ENCODE assay signal across 7 cellular contexts in genomic region chr6:37136821-37137200, GRCh38. TPM values are rescaled to one million over a fixed set of nuclear protein-coding genes. Genes with fewer than 3 reads are reported as not detected.
DNase-seq lines count a peak whose midpoint lies in the region; ATAC-seq lines count a peak whose summit lies in the region.

No MANE protein-coding gene starts in this region.

- H3K9me3 ChIP-seq in HUES64 (ENCODE audit: insufficient read depth, low read depth, low read length): no peaks in the 10 kb centered on the region
- no peaks in the 10 kb centered on the region for H3K9me3 ChIP-seq in iPS-20b (ENCODE audit: insufficient read depth, low read depth, low read length)

- peak overlapping the region; percentile 97 for H3K27ac ChIP-seq in HUES64 (ENCODE audit: low read depth, low read length)
- peak overlapping the region; percentile 100 for H3K27ac ChIP-seq in iPS-20b (ENCODE audit: low read length)

- H3K4me1 ChIP-seq in HUES64 (ENCODE audit: insufficient read depth, low read length): peaks cover 60% of the 10 kb centered on the region
- H3K4me1 ChIP-seq in iPS-20b (ENCODE audit: insufficient read depth, low read length): peaks cover 43% of the 10 kb centered on the region

- WGBS in HUES64: 4% methylated on average over 6 of the region's 7 CpGs

- H3K4me3 ChIP-seq in HUES64 (ENCODE audit: low read length) (peak overlapping the region; percentile 72), iPS-20b (ENCODE audit: low read length) (peak overlapping the region; percentile 93)

- DNase-seq in NCI-H748 treated with DMSO at 0.1 percent for 48 hours (lab: John Stamatoyannopoulos, UW) (no peak), NCI-H526 (lab: John Stamatoyannopoulos, UW) (no peak), retina (no peak)

- H3K27me3 ChIP-seq in HUES64 (ENCODE audit: insufficient read depth, low read length) (no peaks in the 10 kb centered on the region), iPS-20b (ENCODE audit: insufficient read depth, low read length) (no peaks in the 10 kb centered on the region)

- H3K27ac Mint-ChIP-seq in activated T-helper 17 cell treated with anti-CD3 and anti-CD28 coated beads, Interleukin-2, amount 50 U/mL, for 72 hours: peak overlapping the region; percentile 96
- peak overlapping the region; percentile 64 for H3K27ac Mint-ChIP-seq in stimulated activated memory B cell treated with anti-CD40 and anti-IgM and Interleukin-4, amounts not matched to agents 10 μg/mL and 1 μg/mL and 100 μg/mL, for 72 hours

- no peaks in the 10 kb centered on the region for H3K9me3 Mint-ChIP-seq in activated T-helper 17 cell treated with anti-CD3 and anti-CD28 coated beads, Interleukin-2, amount 50 U/mL, for 72 hours
- no peaks in the 10 kb centered on the region for H3K9me3 Mint-ChIP-seq in stimulated activated memory B cell treated with anti-CD40 and anti-IgM and Interleukin-4, amounts not matched to agents 10 μg/mL and 1 μg/mL and 100 μg/mL, for 72 hours

- no peaks in the 10 kb centered on the region for H3K36me3 Mint-ChIP-seq in activated T-helper 17 cell treated with anti-CD3 and anti-CD28 coated beads, Interleukin-2, amount 50 U/mL, for 72 hours (ENCODE audit: low read depth)
- no peaks in the 10 kb centered on the region for H3K36me3 Mint-ChIP-seq in stimulated activated memory B cell treated with anti-CD40 and anti-IgM and Interleukin-4, amounts not matched to agents 10 μg/mL and 1 μg/mL and 100 μg/mL, for 72 hours

- H3K4me1 Mint-ChIP-seq in activated T-helper 17 cell treated with anti-CD3 and anti-CD28 coated beads, Interleukin-2, amount 50 U/mL, for 72 hours: peaks cover 37% of the 10 kb centered on the region
- H3K4me1 Mint-ChIP-seq in stimulated activated memory B cell treated with anti-CD40 and anti-IgM and Interleukin-4, amounts not matched to agents 10 μg/mL and 1 μg/mL and 100 μg/mL, for 72 hours: peaks cover 22% of the 10 kb centered on the region

- H3K9ac ChIP-seq in HUES64 (ENCODE audit: low read depth, low read length): peak overlapping the region; percentile 96
- peak overlapping the region; percentile 99 for H3K9ac ChIP-seq in iPS-20b (ENCODE audit: low read depth, low read length)

- peak overlapping the region; percentile 79 for H3K4me3 Mint-ChIP-seq in activated T-helper 17 cell treated with anti-CD3 and anti-CD28 coated beads, Interleukin-2, amount 50 U/mL, for 72 hours
- no peak overlapping the region for H3K4me3 Mint-ChIP-seq in stimulated activated memory B cell treated with anti-CD40 and anti-IgM and Interleukin-4, amounts not matched to agents 10 μg/mL and 1 μg/mL and 100 μg/mL, for 72 hours

- no peaks in the 10 kb centered on the region for H3K27me3 Mint-ChIP-seq in activated T-helper 17 cell treated with anti-CD3 and anti-CD28 coated beads, Interleukin-2, amount 50 U/mL, for 72 hours
- H3K27me3 Mint-ChIP-seq in stimulated activated memory B cell treated with anti-CD40 and anti-IgM and Interleukin-4, amounts not matched to agents 10 μg/mL and 1 μg/mL and 100 μg/mL, for 72 hours: no peaks in the 10 kb centered on the region

- ATAC-seq in activated T-helper 17 cell treated with anti-CD3 and anti-CD28 coated beads, Interleukin-2, amount 50 U/mL, for 72 hours (replicated peaks): no peak
- no peak for ATAC-seq in stimulated activated memory B cell treated with anti-CD40 and anti-IgM and Interleukin-4, amounts not matched to agents 10 μg/mL and 1 μg/mL and 100 μg/mL, for 72 hours

- H3K36me3 ChIP-seq in HUES64 (ENCODE audit: insufficient read depth, low read length): 0 out of 2 replicates have a peak, but pooled peaks cover 2% of the 10 kb centered on the region
- H3K36me3 ChIP-seq in iPS-20b (ENCODE audit: insufficient read depth, low read depth, low read length): peaks cover 7% of the 10 kb centered on the region; the same call in 1 of the 2 replicates

RNA-seq across cellular contexts. Expression of gene PIM1, which starts 33.1 kb away (rescaled TPM):
- 34.5 TPM for polyA plus RNA-seq in HUES64 (2013, experiment 1 of 2)
- polyA plus RNA-seq in HUES64 (2013, experiment 2 of 2): 40.9 TPM
- 100 to 1,000 TPM; 246 to 403 TPM for total RNA-seq in activated T-helper 17 cell treated with anti-CD3 and anti-CD28 coated beads, Interleukin-2, amount 50 U/mL, for 72 hours
